In genomic region chr14:101968186-101968585, GRCh38 we compare ENCODE assay signal across 13 cellular contexts. TPM values are rescaled to one million over a fixed set of nuclear protein-coding genes. Genes with fewer than 3 reads are reported as not detected.
A peak's percentile ranks its signal among the peaks of the same experiment; 100 is the strongest.
DNase-seq lines count a peak whose midpoint lies in the region; ATAC-seq and TF ChIP-seq lines count a peak whose summit lies in the region.
"Had no signal": no experiment of that assay in that cellular context is flagged by ENCODE, and none has a peak within 500 bp of the region (broad histone marks: within the 10 kb centered on the region; RNA-seq: fewer than 3 reads in every experiment).

No MANE protein-coding gene starts in this region.

- H3K36me3 ChIP-seq in BLaER1 treated with 17β-estradiol and CSF1 and Interleukin-3, amounts not matched to agents 10 nM and 100 nM = peaks cover 6 to 52% (median 30%) of the 10 kb centered on the region in 11 experiments; a peak in 18 of 22 replicates
- H3K36me3 ChIP-seq in esophagus squamous epithelium = peaks cover 0 to 10% (median 0%) of the 10 kb centered on the region in 3 donors
- H3K36me3 ChIP-seq: right lobe of liver, suprapubic skin had no signal

- H3K4me3 ChIP-seq in BLaER1 treated with 17β-estradiol and CSF1 and Interleukin-3, amounts not matched to agents 10 nM and 100 nM = peak overlapping the region in 2 of 10 experiments; percentile 24 to 98; a peak in 2 of 20 replicates
- no peak overlapping the region for H3K4me3 ChIP-seq in esophagus squamous epithelium
- H3K4me3 ChIP-seq: right lobe of liver, suprapubic skin had no signal

- H3K27ac Mint-ChIP-seq in Calu3 (ENCODE audit: unreplicated experiment) = no peak overlapping the region
- peak overlapping the region; percentile 41 for H3K27ac Mint-ChIP-seq in activated T-helper 1 cell treated with anti-CD3 and anti-CD28 coated beads, Interleukin-12 subunit alpha, Interleukin-12 subunit beta, Interleukin-2, Interleukin-4 antibody, amounts not matched to agents 30 ng/mL and 10 ng/mL and 1 ng/mL, durations not matched to agents 14 hours and 24 hours and 36 hours
- peak overlapping the region; percentile 27 to 79 (median 53) for H3K27ac Mint-ChIP-seq in naive thymus-derived CD8-positive, alpha-beta T cell

- no peaks in the 10 kb centered on the region for H3K27me3 ChIP-seq in BLaER1 treated with 17β-estradiol and CSF1 and Interleukin-3, amounts not matched to agents 10 nM and 100 nM
- no peaks in the 10 kb centered on the region for H3K27me3 ChIP-seq in esophagus squamous epithelium
- H3K27me3 ChIP-seq: right lobe of liver, suprapubic skin had no signal

- peak overlapping the region in 5 of 11 experiments; percentile 1 to 98 (median 30); a peak in 6 of 22 replicates for H3K27ac ChIP-seq in BLaER1 treated with 17β-estradiol and CSF1 and Interleukin-3, amounts not matched to agents 10 nM and 100 nM
- peak overlapping the region in 1 of 4 donors; percentile 9 for H3K27ac ChIP-seq in esophagus squamous epithelium
- H3K27ac ChIP-seq: right lobe of liver, suprapubic skin had no signal

- H3K4me2 ChIP-seq in BLaER1 treated with 17β-estradiol and CSF1 and Interleukin-3, amounts not matched to agents 10 nM and 100 nM = peak overlapping the region; percentile 29 to 99 (median 91)

- peaks cover 70 to 88% (median 81%) of the 10 kb centered on the region in 11 experiments for H4K20me1 ChIP-seq in BLaER1 treated with 17β-estradiol and CSF1 and Interleukin-3, amounts not matched to agents 10 nM and 100 nM

- 70 to 75% methylated on average over 4 of the region's 4 CpGs for WGBS in esophagus squamous epithelium, 2 donors

- CTCF ChIA-PET in Calu3 (lab: Charles Lee) = interaction anchor here (0.6 kb wide), 1 partner anchor 20 kb away, joined by 3 read pairs; no protein-coding TSS in a partner anchor

- peak overlapping the region; percentile 87 for H3K4me3 Mint-ChIP-seq in Calu3 (ENCODE audit: low read depth, unreplicated experiment)
- H3K4me3 Mint-ChIP-seq in activated T-helper 1 cell treated with anti-CD3 and anti-CD28 coated beads, Interleukin-12 subunit alpha, Interleukin-12 subunit beta, Interleukin-2, Interleukin-4 antibody, amounts not matched to agents 30 ng/mL and 10 ng/mL and 1 ng/mL, durations not matched to agents 14 hours and 24 hours and 36 hours = peak overlapping the region; percentile 27
- H3K4me3 Mint-ChIP-seq in naive thymus-derived CD8-positive, alpha-beta T cell = peak overlapping the region in 7 of 10 donors; percentile 0 to 36 (median 10)

- H3K9me3 Mint-ChIP-seq in Calu3 (ENCODE audit: low read depth, unreplicated experiment) = no peaks in the 10 kb centered on the region
- H3K9me3 Mint-ChIP-seq in activated T-helper 1 cell treated with anti-CD3 and anti-CD28 coated beads, Interleukin-12 subunit alpha, Interleukin-12 subunit beta, Interleukin-2, Interleukin-4 antibody, amounts not matched to agents 30 ng/mL and 10 ng/mL and 1 ng/mL, durations not matched to agents 14 hours and 24 hours and 36 hours = no peaks in the 10 kb centered on the region
- H3K9me3 Mint-ChIP-seq in naive thymus-derived CD8-positive, alpha-beta T cell = no peaks in the 10 kb centered on the region

- no peak for ATAC-seq in naive thymus-derived CD8-positive, alpha-beta T cell
- ATAC-seq: right lobe of liver had no signal

- TF ChIP-seq CTCF in Calu3 (IDR thresholded peaks at IDR 0.05; ENCODE audit: unreplicated experiment) (no peak), esophagus squamous epithelium (IDR thresholded peaks at IDR 0.05) (no peak)

- no peaks in the 10 kb centered on the region for H3K27me3 Mint-ChIP-seq in Calu3 (ENCODE audit: unreplicated experiment)
- H3K27me3 Mint-ChIP-seq in activated T-helper 1 cell treated with anti-CD3 and anti-CD28 coated beads, Interleukin-12 subunit alpha, Interleukin-12 subunit beta, Interleukin-2, Interleukin-4 antibody, amounts not matched to agents 30 ng/mL and 10 ng/mL and 1 ng/mL, durations not matched to agents 14 hours and 24 hours and 36 hours (ENCODE audit: insufficient read depth) = no peaks in the 10 kb centered on the region
- H3K27me3 Mint-ChIP-seq in naive thymus-derived CD8-positive, alpha-beta T cell = no peaks in the 10 kb centered on the region

- H3K4me1 ChIP-seq in BLaER1 treated with 17β-estradiol and CSF1 and Interleukin-3, amounts not matched to agents 10 nM and 100 nM = peaks cover 66 to 83% (median 79%) of the 10 kb centered on the region in 10 experiments
- peaks cover 16 to 72% (median 34%) of the 10 kb centered on the region in 3 donors for H3K4me1 ChIP-seq in esophagus squamous epithelium

- peaks cover 38% of the 10 kb centered on the region for H3K4me1 Mint-ChIP-seq in Calu3 (ENCODE audit: low read depth, unreplicated experiment)
- H3K4me1 Mint-ChIP-seq in activated T-helper 1 cell treated with anti-CD3 and anti-CD28 coated beads, Interleukin-12 subunit alpha, Interleukin-12 subunit beta, Interleukin-2, Interleukin-4 antibody, amounts not matched to agents 30 ng/mL and 10 ng/mL and 1 ng/mL, durations not matched to agents 14 hours and 24 hours and 36 hours (ENCODE audit: low read depth) = peaks cover 54% of the 10 kb centered on the region
- peaks cover 25 to 68% (median 60%) of the 10 kb centered on the region in 4 donors for H3K4me1 Mint-ChIP-seq in naive thymus-derived CD8-positive, alpha-beta T cell

- no peaks in the 10 kb centered on the region for H3K9me3 ChIP-seq in BLaER1 treated with 17β-estradiol and CSF1 and Interleukin-3, amounts not matched to agents 10 nM and 100 nM (replicated peaks in 1 of 11)
- H3K9me3 ChIP-seq in esophagus squamous epithelium = no peaks in the 10 kb centered on the region
- H3K9me3 ChIP-seq: right lobe of liver, suprapubic skin had no signal

- POLR2A ChIA-PET in naive thymus-derived CD8-positive, alpha-beta T cell (lab: Charles Lee) = interaction anchor here (1.3 kb wide), 1 partner anchor 20 kb away, joined by 3 read pairs; no protein-coding TSS in a partner anchor

- H3K9ac ChIP-seq in BLaER1 treated with 17β-estradiol and CSF1 and Interleukin-3, amounts not matched to agents 10 nM and 100 nM = peak overlapping the region in 5 of 11 experiments; percentile 3 to 60 (median 32); a peak in 5 of 22 replicates

- intact Hi-C loops in Calu3 (cut with micrococcal nuclease; ENCODE audit: unreplicated experiment) (loop anchor here (10.0 kb wide), 1 partner anchor 57 kb away; no protein-coding TSS in a partner anchor), esophagus squamous epithelium (cut with DNase I) (no loop called here), posterior vena cava (cut with DNase I) (loop anchor here in 1 of 2 donors (10.0 kb wide), 1 partner anchor 127 kb away; no protein-coding TSS in a partner anchor)
- intact Hi-C loops in activated T-helper 1 cell treated with anti-CD3 and anti-CD28 coated beads, Interleukin-12 subunit alpha, Interleukin-12 subunit beta, Interleukin-2, Interleukin-4 antibody, amounts not matched to agents 30 ng/mL and 10 ng/mL and 1 ng/mL, durations not matched to agents 14 hours and 24 hours and 36 hours (cut with micrococcal nuclease) = no loop called here

- peaks cover 53% of the 10 kb centered on the region for H3K36me3 Mint-ChIP-seq in Calu3 (ENCODE audit: insufficient read depth, unreplicated experiment)
- peaks cover 21% of the 10 kb centered on the region for H3K36me3 Mint-ChIP-seq in activated T-helper 1 cell treated with anti-CD3 and anti-CD28 coated beads, Interleukin-12 subunit alpha, Interleukin-12 subunit beta, Interleukin-2, Interleukin-4 antibody, amounts not matched to agents 30 ng/mL and 10 ng/mL and 1 ng/mL, durations not matched to agents 14 hours and 24 hours and 36 hours (ENCODE audit: low read depth)
- H3K36me3 Mint-ChIP-seq in naive thymus-derived CD8-positive, alpha-beta T cell = peaks cover 0 to 33% (median 0%) of the 10 kb centered on the region in 3 donors

- DNase-seq in Calu3 (no peak), esophagus squamous epithelium (lab: John Stamatoyannopoulos, UW) (no peak), RPMI8226 (no peak), posterior vena cava (ENCODE audit: low spot score) (no peak)
- no peak for DNase-seq in activated T-helper 1 cell treated with anti-CD3 and anti-CD28 coated beads, Interleukin-12 subunit alpha, Interleukin-12 subunit beta, Interleukin-2, Interleukin-4 antibody, amounts not matched to agents 30 ng/mL and 10 ng/mL and 1 ng/mL, durations not matched to agents 14 hours and 24 hours and 36 hours (ENCODE audit: low spot score)
- DNase-seq in naive thymus-derived CD8-positive, alpha-beta T cell = no peak
- DNase-seq: activated CD4-positive, CD25-positive, alpha-beta regulatory T cell; NCI-H1417; NCI-H526; SHP77 had no signal

- BruUV-seq in Calu3 (replicated peaks; lab: Mats Ljungman, UMichigan) = no TSS peak

- TF ChIP-seq POLR2A in esophagus squamous epithelium (IDR thresholded peaks at IDR 0.05) = no peak

RNA-seq across cellular contexts. Expression of gene DYNC1H1, which starts 3.8 kb away (rescaled TPM):
- 510 and 529 TPM in 2 replicates for total RNA-seq in Calu3 (2022)
- 241 and 254 TPM in 2 replicates for total RNA-seq in activated T-helper 1 cell treated with anti-CD3 and anti-CD28 coated beads, Interleukin-12 subunit alpha, Interleukin-12 subunit beta, Interleukin-2, Interleukin-4 antibody, amounts not matched to agents 30 ng/mL and 10 ng/mL and 1 ng/mL, durations not matched to agents 14 hours and 24 hours and 36 hours
- total RNA-seq in naive thymus-derived CD8-positive, alpha-beta T cell = 100 to 1,000 TPM; 257 to 278 TPM
- polyA plus RNA-seq in naive thymus-derived CD8-positive, alpha-beta T cell = 10 to 100 TPM; 23.4 to 42.0 (median 30.5) TPM
- 100 to 1,000 TPM; 261 to 376 (median 317) TPM for total RNA-seq in esophagus squamous epithelium
- 100 to 1,000 TPM; 421 to 510 TPM for total RNA-seq in posterior vena cava

Comparison
In these comparisons a context has a peak if more than half of its experiments do, and no peak if none do; other contexts are left out.
1. H3K4me3 Mint-ChIP-seq: peak in every context shown above with its lines; median percentile 87 in Calu3; 27 in activated T-helper 1 cell treated with anti-CD3 and anti-CD28 coated beads, Interleukin-12 subunit alpha, Interleukin-12 subunit beta, Interleukin-2, Interleukin-4 antibody, amounts not matched to agents 30 ng/mL and 10 ng/mL and 1 ng/mL, durations not matched to agents 14 hours and 24 hours and 36 hours; 10 in naive thymus-derived CD8-positive, alpha-beta T cell.